Comparison of ENCODE assay signal across 9 cellular contexts in genomic region chr3:189304465-189305341, GRCh38.
DNase-seq lines count a peak whose midpoint lies in the region; ATAC-seq, FAIRE-seq and TF ChIP-seq lines count a peak whose summit lies in the region.
"Had no signal": no experiment of that assay in that cellular context is flagged by ENCODE, and none has a peak within 500 bp of the region (broad histone marks: within the 10 kb centered on the region; RNA-seq: fewer than 3 reads in every experiment).

No MANE protein-coding gene starts in this region.

- peaks cover 43% of the 10 kb centered on the region for H3K4me1 Mint-ChIP-seq in brain

- H4K8ac ChIP-seq in trophoblast cell (ENCODE audit: low read depth, low read length): no peak overlapping the region

- peak; percentile 97 for FAIRE-seq in H54 (lab: Jason Lieb, UNC)
- FAIRE-seq: K562 had no signal

- no peaks in the 10 kb centered on the region for H3K79me1 ChIP-seq in trophoblast cell (ENCODE audit: low read length)

- H3K4me3 Mint-ChIP-seq in brain: peak overlapping the region in 1 of 5 experiments; percentile 6

- H2AK5ac ChIP-seq in trophoblast cell (ENCODE audit: low read length): no peak overlapping the region

- no peaks in the 10 kb centered on the region for H3K79me2 ChIP-seq in trophoblast cell (ENCODE audit: control insufficient read depth, insufficient read depth, low read length, poor library complexity)

- no peaks in the 10 kb centered on the region for H3K9me3 Mint-ChIP-seq in brain

- no peak overlapping the region for H3K27ac ChIP-seq in trophoblast cell (ENCODE audit: low read depth, low read length)

- H3K4me3 ChIP-seq in trophoblast cell (ENCODE audit: low read depth, low read length) (no peak overlapping the region), foreskin fibroblast (ENCODE audit: low read depth in 1 of 2, low read length in 2 of 2) (no peak overlapping the region)
- H3K4me3 ChIP-seq: K562 had no signal

- peaks cover 5% of the 10 kb centered on the region for H3K27me3 Mint-ChIP-seq in brain

- no peaks in the 10 kb centered on the region for H3K36me3 ChIP-seq in trophoblast cell (ENCODE audit: control insufficient read depth in 1 of 2, insufficient read depth in 2 of 2, low read length in 2 of 2)

- peak overlapping the region in 3 of 5 experiments; percentile 39 to 85 (median 55) for H3K27ac Mint-ChIP-seq in brain

- TF ChIP-seq POLR2A in H54 (IDR thresholded peaks at IDR 0.05; ENCODE audit: low read depth, low read length): no peak

- no peak for TF ChIP-seq CTCF in brain (conservative IDR thresholded peaks at IDR 0.05)
- no peak for TF ChIP-seq CTCF in foreskin fibroblast (IDR thresholded peaks at IDR 0.05; ENCODE audit: low read depth, low read length)

- no peak overlapping the region for H3K9ac ChIP-seq in trophoblast cell (ENCODE audit: low read length)

- DNase-seq in H54 (ENCODE audit: insufficient read length, low spot score) (peak; percentile 38), NCI-H2196 treated with DMSO at 0.1 percent for 48 hours (lab: John Stamatoyannopoulos, UW; ENCODE audit: unreplicated experiment) (peak; percentile 100), trophoblast cell (peak; percentile 67 to 90), foreskin fibroblast (no peak), superior temporal gyrus (ENCODE audit: extremely low spot score) (no peak)

- H3K4me1 ChIP-seq in trophoblast cell (ENCODE audit: control insufficient read depth in 1 of 2, insufficient read depth in 2 of 2, low read length in 2 of 2): peaks cover 4 to 12% of the 10 kb centered on the region in 2 experiments

- H3K27me3 ChIP-seq in trophoblast cell (ENCODE audit: insufficient read depth, low read length): no peaks in the 10 kb centered on the region

- H4K91ac ChIP-seq in trophoblast cell (ENCODE audit: low read depth, low read length): no peak overlapping the region

- no peaks in the 10 kb centered on the region for H3K36me3 Mint-ChIP-seq in brain

- no CpG with 5 or more reads among the region's 10 CpGs for WGBS in trophoblast cell (ENCODE audit: extremely low coverage, insufficient coverage, insufficient read length)

- no peak overlapping the region for H3K23ac ChIP-seq in trophoblast cell (ENCODE audit: low read length)

- H2BK12ac ChIP-seq in trophoblast cell (ENCODE audit: low read length): peak overlapping the region; percentile 11

- no peak overlapping the region for H3K14ac ChIP-seq in trophoblast cell (ENCODE audit: low read length)

- H2BK120ac ChIP-seq in trophoblast cell (ENCODE audit: insufficient read depth, low read length, poor library complexity): peak overlapping the region; percentile 62

- no peaks in the 10 kb centered on the region for H3K9me3 ChIP-seq in trophoblast cell (ENCODE audit: insufficient read depth, low read depth, low read length)

- H3K4me2 ChIP-seq in trophoblast cell (ENCODE audit: low read length): no peak overlapping the region

- no peak overlapping the region for H2BK5ac ChIP-seq in trophoblast cell (ENCODE audit: low read depth, low read length, poor library complexity)

- H3K4ac ChIP-seq in trophoblast cell (ENCODE audit: low read depth, low read length): no peak overlapping the region

- no peak overlapping the region for H2AFZ ChIP-seq in trophoblast cell (ENCODE audit: insufficient read depth, low read length, poor library complexity)

- no peak overlapping the region for H4K12ac ChIP-seq in trophoblast cell (ENCODE audit: low read depth, low read length)

- H3K18ac ChIP-seq in trophoblast cell (ENCODE audit: low read length): no peak overlapping the region

- no peak for ATAC-seq in GM21717 (IDR thresholded peaks at IDR 0.05; ENCODE audit: unreplicated experiment)
- no peak for ATAC-seq in GM18907 (IDR thresholded peaks at IDR 0.05; ENCODE audit: unreplicated experiment)
- ATAC-seq: K562 had no signal

Comparison
In these comparisons a context has a peak if more than half of its experiments do, and no peak if none do; other contexts are left out.
1. DNase-seq: peak in H54 (single experiment), NCI-H2196 treated with DMSO at 0.1 percent for 48 hours (single experiment) and trophoblast cell (2 of 2); none in foreskin fibroblast (0 of 2) and superior temporal gyrus (single experiment).